8 cellular contexts compared by ENCODE assay signal in the genomic region with DNA sequence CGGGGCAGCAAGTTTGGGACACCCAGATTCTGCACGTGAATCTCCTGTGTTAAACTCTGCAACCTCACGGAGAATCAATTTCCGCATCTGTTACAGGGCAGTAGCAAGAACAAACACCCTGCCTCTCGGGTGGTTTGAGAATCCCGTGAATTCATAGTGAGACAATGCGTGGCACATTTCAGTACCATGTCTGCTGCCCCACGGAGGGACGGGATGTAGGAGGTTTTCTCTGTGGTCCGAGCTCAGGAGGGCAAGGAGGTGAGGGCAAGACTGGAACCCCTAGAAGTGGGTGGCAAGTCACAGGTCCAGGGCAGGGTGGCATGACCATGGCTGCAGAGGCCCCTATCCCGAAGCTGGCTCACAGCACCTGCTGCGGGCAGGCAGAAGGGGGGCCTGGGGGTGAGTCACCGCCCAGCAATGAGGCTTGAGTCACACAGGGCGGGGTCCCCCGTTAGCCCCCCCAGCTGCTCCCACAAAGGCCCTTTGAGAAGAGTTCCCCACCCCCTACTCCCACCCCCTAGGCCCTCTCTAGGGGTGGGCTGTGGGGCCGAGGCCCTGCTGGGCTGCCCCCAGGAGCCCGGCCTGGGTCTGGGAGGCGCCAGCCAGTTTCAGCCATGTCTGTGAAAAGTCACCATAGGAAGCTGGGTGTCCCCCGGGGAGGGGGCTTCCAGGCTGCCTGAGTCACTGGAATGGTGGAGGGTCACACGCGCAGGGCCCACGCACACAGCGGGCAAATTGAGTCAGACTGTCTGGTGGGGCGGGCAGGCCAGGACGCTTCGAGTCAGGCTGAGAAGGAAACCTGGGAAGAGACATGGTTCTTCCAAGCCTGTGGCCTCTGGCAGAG. TPM values are rescaled to one million over a fixed set of nuclear protein-coding genes. Genes with fewer than 3 reads are reported as not detected.
DNase-seq lines count a peak whose midpoint lies in the region; ATAC-seq and TF ChIP-seq lines count a peak whose summit lies in the region.

No MANE protein-coding gene starts in this region.

- CTCF ChIA-PET in naive thymus-derived CD4-positive, alpha-beta T cell (lab: Charles Lee), result interaction anchor here (0.5 to 5.9 kb wide), 2 partner anchors 11 to 129 kb away, joined by 3 to 37 read pairs; no protein-coding TSS in a partner anchor

- in situ Hi-C loops in transverse colon (cut with MboI; ENCODE audit: low pct_ligation_motif_present in 1 of 4, low pct_unique_long_range_greater_than_20kb in 1 of 4, low sequenced_read_pairs in 3 of 4), result loop anchor here in 3 of 4 donors (25.0 kb wide), 3 partner anchors 89 to 264 kb away; a partner anchor contains a TSS

- peak; percentile 40 for TF ChIP-seq POLR2A in transverse colon (IDR thresholded peaks at IDR 0.05)

- H3K9me3 Mint-ChIP-seq in naive thymus-derived CD4-positive, alpha-beta T cell, result peaks cover 0 to 7% (median 0%) of the 10 kb centered on the region in 11 donors

- intact Hi-C loops in naive thymus-derived CD4-positive, alpha-beta T cell (cut with micrococcal nuclease), result loop anchor here (1.0 kb wide), 1 partner anchor 10 kb away; no protein-coding TSS in a partner anchor
- intact Hi-C loops in transverse colon (cut with DNase I; ENCODE audit: low total_unique reads), result no loop called here

- POLR2A ChIA-PET in naive thymus-derived CD4-positive, alpha-beta T cell (lab: Charles Lee), result interaction anchor here (1.1 to 1.9 kb wide), 3 partner anchors 10 to 67 kb away, joined by 3 to 9 read pairs (median 4); no protein-coding TSS in a partner anchor

- H3K36me3 ChIP-seq in naive thymus-derived CD4-positive, alpha-beta T cell (ENCODE audit: control insufficient read depth in 2 of 3, insufficient read depth in 3 of 3, low read length in 3 of 3), result no peaks in the 10 kb centered on the region
- no peaks in the 10 kb centered on the region for H3K36me3 ChIP-seq in transverse colon

- H3K36me3 Mint-ChIP-seq in naive thymus-derived CD4-positive, alpha-beta T cell, result no peaks in the 10 kb centered on the region

- H3K27ac Mint-ChIP-seq in naive thymus-derived CD4-positive, alpha-beta T cell, result peak overlapping the region; percentile 65 to 90 (median 86)

- no peaks in the 10 kb centered on the region for H3K9me3 ChIP-seq in naive thymus-derived CD4-positive, alpha-beta T cell (ENCODE audit: control insufficient read depth in 2 of 3, low read length in 3 of 3)
- H3K9me3 ChIP-seq in transverse colon, result no peaks in the 10 kb centered on the region

- peak; percentile 16 for ATAC-seq in naive thymus-derived CD4-positive, alpha-beta T cell

- 0 to 31% methylated on average over 2 to 25 of the region's 26 CpGs for WGBS in transverse colon (ENCODE audit: low coverage in 1 of 2), 2 donors

- H3K4me3 ChIP-seq in naive thymus-derived CD4-positive, alpha-beta T cell (ENCODE audit: low read length), result no peak overlapping the region
- peak overlapping the region in 3 of 4 donors; percentile 32 to 49 (median 35) for H3K4me3 ChIP-seq in transverse colon

- no peak for TF ChIP-seq CTCF in transverse colon (IDR thresholded peaks at IDR 0.05)

- H3K4me1 Mint-ChIP-seq in naive thymus-derived CD4-positive, alpha-beta T cell, result peaks cover 4 to 33% (median 20%) of the 10 kb centered on the region in 7 donors

- DNase-seq in C1 segment of cervical spinal cord (lab: John Stamatoyannopoulos, UW) (peak in 10 of 14 donors; percentile 8 to 92 (median 48)), NCI-H460 (ENCODE audit: extremely low read depth, low read depth) (peak; percentile 82), fibroblast of gingiva (ENCODE audit: low read depth) (peak; percentile 90), transverse colon (peak; percentile 86), SKM-1 (lab: John Stamatoyannopoulos, UW; ENCODE audit: unreplicated experiment) (no peak), NCI-H345 treated with DMSO at 0.1 percent for 48 hours (lab: John Stamatoyannopoulos, UW; ENCODE audit: unreplicated experiment) (no peak)
- DNase-seq in activated effector memory CD4-positive, alpha-beta T cell treated with anti-CD3 and anti-CD28 coated beads, Interleukin-2, amount 50 U/mL, for 16 hours, result peak; percentile 91
- DNase-seq in naive thymus-derived CD4-positive, alpha-beta T cell, result peak in 3 of 9 donors; percentile 37 to 50 (median 45)

- H3K27me3 ChIP-seq in naive thymus-derived CD4-positive, alpha-beta T cell (ENCODE audit: control insufficient read depth in 2 of 2, insufficient read depth in 2 of 2, low read length in 2 of 2), result no peaks in the 10 kb centered on the region
- H3K27me3 ChIP-seq in transverse colon, result no peaks in the 10 kb centered on the region

- H3K4me3 Mint-ChIP-seq in naive thymus-derived CD4-positive, alpha-beta T cell, result peak overlapping the region in 9 of 10 donors; percentile 45 to 78 (median 65)

- H3K27me3 Mint-ChIP-seq in naive thymus-derived CD4-positive, alpha-beta T cell, result peaks cover 0 to 3% (median 0%) of the 10 kb centered on the region in 5 donors

- H3K4me1 ChIP-seq in naive thymus-derived CD4-positive, alpha-beta T cell (ENCODE audit: control insufficient read depth in 2 of 2, insufficient read depth in 2 of 2, low read length in 2 of 2), result peaks cover 18 to 26% of the 10 kb centered on the region in 2 donors
- H3K4me1 ChIP-seq in transverse colon, result peaks cover 38 to 71% (median 49%) of the 10 kb centered on the region in 4 donors

- TF ChIP-seq EP300 in transverse colon (IDR thresholded peaks at IDR 0.05; ENCODE audit: low read depth), result peak; percentile 83

- H3K27ac ChIP-seq in naive thymus-derived CD4-positive, alpha-beta T cell (ENCODE audit: low read depth, low read length), result no peak overlapping the region
- peak overlapping the region; percentile 99 to 100 (median 100) for H3K27ac ChIP-seq in transverse colon

RNA-seq across cellular contexts. Expression of a gene that starts 25.8 kb away (rescaled TPM):
- total RNA-seq in NCI-H460 (2014; rRNA removed; shearing (Covaris generic)), result not detected in 2 replicates
- polyA plus RNA-seq in NCI-H460 (2014; cell fraction: nucleus; rRNA removed), result not detected in 2 replicates
- 1 to 10 TPM in 2 of 5 experiments, not detected in 3; 1.3 to 3.4 TPM for total RNA-seq in naive thymus-derived CD4-positive, alpha-beta T cell
- polyA plus RNA-seq in naive thymus-derived CD4-positive, alpha-beta T cell, result not detected
- total RNA-seq in transverse colon, result not detected

RNA-seq across cellular contexts. Expression of a gene that starts 54.8 kb away (rescaled TPM):
- total RNA-seq in NCI-H460 (2014; rRNA removed; shearing (Covaris generic)), result 0.50 TPM in 1 of 2 replicates, not detected in the other
- polyA plus RNA-seq in NCI-H460 (2014; cell fraction: nucleus; rRNA removed), result 1.2 and 1.7 TPM in 2 replicates
- 10 to 100 TPM in 1 of 5 experiments, 1 to 10 TPM in 4; 1.8 to 13.7 (median 2.9) TPM for total RNA-seq in naive thymus-derived CD4-positive, alpha-beta T cell
- 1 to 10 TPM in 1 of 2 donors, under 1 TPM in 1; 0.56 to 1.6 TPM for polyA plus RNA-seq in naive thymus-derived CD4-positive, alpha-beta T cell
- 100 to 1,000 TPM in 1 of 4 donors, 1 to 10 TPM in 3; 5.2 to 102 (median 6.7) TPM for total RNA-seq in transverse colon

RNA-seq across cellular contexts. Expression of a gene that starts 54.9 kb away (rescaled TPM):
- 13.8 and 15.5 TPM in 2 replicates for total RNA-seq in NCI-H460 (2014; rRNA removed; shearing (Covaris generic))
- polyA plus RNA-seq in NCI-H460 (2014; cell fraction: nucleus; rRNA removed), result 43.9 and 62.2 TPM in 2 replicates
- total RNA-seq in naive thymus-derived CD4-positive, alpha-beta T cell, result 10 to 100 TPM; 21.0 to 33.1 (median 29.8) TPM
- 10 to 100 TPM in 1 of 2 donors, 1 to 10 TPM in 1; 4.1 to 13.3 TPM for polyA plus RNA-seq in naive thymus-derived CD4-positive, alpha-beta T cell
- 100 to 1,000 TPM; 113 to 294 (median 177) TPM for total RNA-seq in transverse colon

RNA-seq across cellular contexts. Expression of a gene that starts 55.9 kb away (rescaled TPM):
- total RNA-seq in NCI-H460 (2014; rRNA removed; shearing (Covaris generic)), result 2.1 and 2.8 TPM in 2 replicates
- 1.2 and 6.9 TPM in 2 replicates for polyA plus RNA-seq in NCI-H460 (2014; cell fraction: nucleus; rRNA removed)
- 1 to 10 TPM; 4.8 to 7.8 (median 5.9) TPM for total RNA-seq in naive thymus-derived CD4-positive, alpha-beta T cell
- 1 to 10 TPM in 1 of 2 donors, under 1 TPM in 1; 0.73 to 1.6 TPM for polyA plus RNA-seq in naive thymus-derived CD4-positive, alpha-beta T cell
- 1 to 10 TPM; 2.3 to 5.1 (median 2.9) TPM for total RNA-seq in transverse colon

Comparison
In these comparisons a context has a peak if more than half of its experiments do, and no peak if none do; other contexts are left out.
1. DNase-seq: peak in C1 segment of cervical spinal cord (10 of 14), NCI-H460 (single experiment), activated effector memory CD4-positive, alpha-beta T cell treated with anti-CD3 and anti-CD28 coated beads, Interleukin-2, amount 50 U/mL, for 16 hours (single experiment), fibroblast of gingiva (single experiment) and transverse colon (single experiment); none in SKM-1 (single experiment) and NCI-H345 treated with DMSO at 0.1 percent for 48 hours (single experiment).